8 cellular contexts compared by ENCODE assay signal in genomic region chr6:27838513-27839302, GRCh38.
DNase-seq lines count a peak whose midpoint lies in the region; ATAC-seq and TF ChIP-seq lines count a peak whose summit lies in the region.
"Not testable (repeated sequence)": the region's sequence is repeated elsewhere in the genome, so short reads cannot be mapped to it uniquely, and the experiment has no call there.

No MANE protein-coding gene starts in this region.

- H3K4me3 ChIP-seq in mammary epithelial cell (replicated peaks in 1 of 3; ENCODE audit: insufficient read depth in 1 of 3, low read depth in 2 of 3, low read length in 3 of 3) (peak overlapping the region; percentile 84 to 92 (median 92)), right cardiac atrium (ENCODE audit: low read length) (peak overlapping the region; percentile 56), thoracic aorta (peak overlapping the region; percentile 82)

- H3K36me3 ChIP-seq in mammary epithelial cell (ENCODE audit: insufficient read depth, low read length); thoracic aorta: not testable (repeated sequence)

- peaks cover 16% of the 10 kb centered on the region for H3K79me2 ChIP-seq in mammary epithelial cell (ENCODE audit: insufficient read depth, low read length)

- dilution Hi-C loops in mammary epithelial cell (cut with HindIII; ENCODE audit: low sequenced_read_pairs): not testable (repeated sequence)

- not testable (repeated sequence) for H3K4me1 ChIP-seq in mammary epithelial cell (ENCODE audit: insufficient read depth, low read length); right cardiac atrium (ENCODE audit: control insufficient read depth, insufficient read depth, low read length)
- H3K4me1 ChIP-seq in thoracic aorta (ENCODE audit: control insufficient read depth in 1 of 2, low read depth in 2 of 2): peaks cover 3 to 17% of the 10 kb centered on the region in 2 donors

- DNase-seq in GDM1 (lab: John Stamatoyannopoulos, UW) (peak; percentile 63), NCI-H2196 (lab: John Stamatoyannopoulos, UW; ENCODE audit: unreplicated experiment) (peak; percentile 11), mammary epithelial cell (peak; percentile 55), right cardiac atrium (peak; percentile 69 to 83 (median 83)), thoracic aorta (ENCODE audit: low spot score) (peak; percentile 13)
- DNase-seq in omental fat pad (ENCODE audit: low spot score): not testable (repeated sequence)

- H4K20me1 ChIP-seq in mammary epithelial cell (ENCODE audit: insufficient read depth, low read length): not testable (repeated sequence)

- peak overlapping the region; percentile 43 for H2AFZ ChIP-seq in mammary epithelial cell (ENCODE audit: low read depth, low read length)

- CTCF ChIA-PET in mammary epithelial cell (lab: Charles Lee; ENCODE audit: low non-redundant PET): interaction anchor here (0.5 kb wide), 1 partner anchor 55 kb away, joined by 3 read pairs; a partner anchor contains a TSS

- H3K9me3 ChIP-seq in mammary epithelial cell (replicated peaks; ENCODE audit: insufficient read depth, low read length); right cardiac atrium (ENCODE audit: control insufficient read depth, low read length); thoracic aorta: not testable (repeated sequence)

- not testable (repeated sequence) for H3K27me3 ChIP-seq in mammary epithelial cell (ENCODE audit: insufficient read depth, low read length); right cardiac atrium (ENCODE audit: control insufficient read depth, insufficient read depth); thoracic aorta (replicated peaks; ENCODE audit: insufficient read depth)

- H3K9ac ChIP-seq in mammary epithelial cell (ENCODE audit: insufficient read depth, low read length): peak overlapping the region; percentile 99

- ATAC-seq in HG02840 (IDR thresholded peaks at IDR 0.05; ENCODE audit: low FRiP score, unreplicated experiment) (peak; percentile 7), right cardiac atrium (peak; percentile 65 to 75), omental fat pad (ENCODE audit: low FRiP score) (peak; percentile 48), thoracic aorta (ENCODE audit: insufficient number of reproducible peaks, low FRiP score, low read depth) (peak; percentile 15)
- peak; percentile 11 to 25 for ATAC-seq in activated CD4-positive, CD25-positive, alpha-beta regulatory T cell treated with anti-CD3 and anti-CD28 coated beads, Interleukin-2, amount 50 U/mL, for 24 hours

- H3K27ac ChIP-seq in mammary epithelial cell (ENCODE audit: insufficient read depth, low read depth, low read length) (peak overlapping the region; percentile 98), right cardiac atrium (ENCODE audit: low read length) (peak overlapping the region; percentile 99), thoracic aorta (peak overlapping the region; percentile 95 to 96)

- intact Hi-C loops in mammary epithelial cell (cut with micrococcal nuclease) (loop anchor here (1.0 to 10.0 kb wide), 4 partner anchors 27 to 246 kb away; partner anchors contain the start of gene ZNF165), right cardiac atrium (cut with DNase I) (loop anchor here in 1 of 4 donors (10.0 kb wide), 1 partner anchor 56 kb away; a partner anchor contains a TSS)

- H3K4me2 ChIP-seq in mammary epithelial cell (ENCODE audit: insufficient read depth, low read depth, low read length): peak overlapping the region; percentile 91

- under 1% methylated on average over 35 of the region's 48 CpGs for WGBS in mammary epithelial cell (ENCODE audit: low coverage, missing lambda C conversion rate)
- WGBS in right cardiac atrium: under 1% methylated on average over 48 of the region's 48 CpGs

- not testable (repeated sequence) for TF ChIP-seq CTCF in mammary epithelial cell (conservative IDR thresholded peaks at IDR 0.05 in 1 of 2, IDR thresholded peaks at IDR 0.05 in 1 of 2; ENCODE audit: extremely low read depth in 1 of 2, insufficient read depth in 1 of 2, low read depth in 1 of 2, low read length in 2 of 2); omental fat pad (IDR thresholded peaks at IDR 0.05); thoracic aorta (IDR thresholded peaks at IDR 0.05)

- in situ Hi-C loops in mammary epithelial cell (cut with MboI; ENCODE audit: low sequenced_read_pairs in 2 of 2): loop anchor here in 1 of 2 donors (5.0 kb wide), 1 partner anchor 34 kb away; a partner anchor contains a TSS

- TSS peak; percentile 97 for BruUV-seq in mammary epithelial cell (replicated peaks; lab: Mats Ljungman, UMichigan)

Comparison
In these comparisons a context has a peak if more than half of its experiments do, and no peak if none do; other contexts are left out.
1. ATAC-seq: peak in every context shown above with its lines; median percentile 70 in right cardiac atrium; 48 in omental fat pad; 18 in activated CD4-positive, CD25-positive, alpha-beta regulatory T cell treated with anti-CD3 and anti-CD28 coated beads, Interleukin-2, amount 50 U/mL, for 24 hours; 15 in thoracic aorta; 7 in HG02840.